18 cellular contexts compared by ENCODE assay signal in genomic region chr5:57626703-57627102, GRCh38.
DNase-seq lines count a peak whose midpoint lies in the region; ATAC-seq and TF ChIP-seq lines count a peak whose summit lies in the region.
"Had no signal": no experiment of that assay in that cellular context is flagged by ENCODE, and none has a peak within 500 bp of the region (broad histone marks: within the 10 kb centered on the region; RNA-seq: fewer than 3 reads in every experiment).

No MANE protein-coding gene starts in this region.

- intact Hi-C loops in MCF 10A (cut with micrococcal nuclease): no loop called here
- intact Hi-C loops in mammary epithelial cell (cut with micrococcal nuclease): no loop called here
- intact Hi-C loops in left ventricle myocardium inferior (cut with micrococcal nuclease): no loop called here

- no peak overlapping the region for H3K4me3 ChIP-seq in mammary epithelial cell (replicated peaks in 1 of 3; ENCODE audit: insufficient read depth in 1 of 3, low read depth in 2 of 3, low read length in 3 of 3)
- H3K4me3 ChIP-seq in fibroblast of pulmonary artery (replicated peaks; ENCODE audit: low read depth, low read length): no peak overlapping the region
- no peak overlapping the region for H3K4me3 ChIP-seq in tibial nerve
- no peak overlapping the region for H3K4me3 ChIP-seq in left ventricle myocardium inferior
- H3K4me3 ChIP-seq: PC-9 had no signal

- WGBS in mammary epithelial cell (ENCODE audit: low coverage, missing lambda C conversion rate): 0% methylated on average over 1 of the region's 1 CpG
- WGBS in tibial nerve, 2 donors: 40 to 70% methylated on average over 1 of the region's 1 CpG

- dilution Hi-C loops in mammary epithelial cell (cut with HindIII; ENCODE audit: low sequenced_read_pairs): no loop called here

- no peak overlapping the region for H3K4me3 Mint-ChIP-seq in MCF 10A (ENCODE audit: unreplicated experiment)
- H3K4me3 Mint-ChIP-seq: CD4-positive, alpha-beta T cell had no signal

- H4K20me1 ChIP-seq in mammary epithelial cell (ENCODE audit: insufficient read depth, low read length): no peaks in the 10 kb centered on the region

- TF ChIP-seq POLR2A in tibial nerve (IDR thresholded peaks at IDR 0.05): no peak

- CTCF ChIA-PET in MCF 10A (lab: Yijun Ruan, JAX): interaction anchor here (3.0 kb wide), 1 partner anchor 23 kb away, joined by 15 read pairs; no protein-coding TSS in a partner anchor
- CTCF ChIA-PET in mammary epithelial cell (lab: Charles Lee; ENCODE audit: low non-redundant PET): no interaction called here

- no peak overlapping the region for H3K4me2 ChIP-seq in mammary epithelial cell (ENCODE audit: insufficient read depth, low read depth, low read length)
- H3K4me2 ChIP-seq: PC-9 had no signal

- no peak for TF ChIP-seq EP300 in tibial nerve (IDR thresholded peaks at IDR 0.05)

- H3K4me1 Mint-ChIP-seq in MCF 10A (ENCODE audit: insufficient read depth, unreplicated experiment): no peaks in the 10 kb centered on the region

- POLR2A ChIA-PET in MCF 10A (lab: Yijun Ruan, JAX): no interaction called here

- no peaks in the 10 kb centered on the region for H3K27me3 ChIP-seq in mammary epithelial cell (ENCODE audit: insufficient read depth, low read length)
- no peaks in the 10 kb centered on the region for H3K27me3 ChIP-seq in tibial nerve
- no peaks in the 10 kb centered on the region for H3K27me3 ChIP-seq in left ventricle myocardium inferior (ENCODE audit: low read depth)
- H3K27me3 ChIP-seq: BE2C had no signal

- H3K27ac ChIP-seq in mammary epithelial cell (ENCODE audit: insufficient read depth, low read depth, low read length) (no peak overlapping the region), tibial nerve (no peak overlapping the region), left ventricle myocardium inferior (replicated peaks) (no peak overlapping the region)
- H3K27ac ChIP-seq: 22Rv1, PC-9 had no signal

- H2AFZ ChIP-seq in mammary epithelial cell (ENCODE audit: low read depth, low read length): no peak overlapping the region
- H2AFZ ChIP-seq: PC-9 had no signal

- H3K27me3 Mint-ChIP-seq in MCF 10A (ENCODE audit: insufficient read depth, unreplicated experiment): peaks cover 14% of the 10 kb centered on the region

- no peaks in the 10 kb centered on the region for H3K79me2 ChIP-seq in mammary epithelial cell (ENCODE audit: insufficient read depth, low read length)

- H3K36me3 ChIP-seq in mammary epithelial cell (ENCODE audit: insufficient read depth, low read length): no peaks in the 10 kb centered on the region
- no peaks in the 10 kb centered on the region for H3K36me3 ChIP-seq in tibial nerve
- no peaks in the 10 kb centered on the region for H3K36me3 ChIP-seq in left ventricle myocardium inferior
- H3K36me3 ChIP-seq: BE2C had no signal

- no peak for ATAC-seq in GM19395 (IDR thresholded peaks at IDR 0.05; ENCODE audit: unreplicated experiment)
- ATAC-seq: HCT116 had no signal

- H3K36me3 Mint-ChIP-seq in MCF 10A (ENCODE audit: insufficient read depth, unreplicated experiment): no peaks in the 10 kb centered on the region

- in situ Hi-C loops in mammary epithelial cell (cut with MboI; ENCODE audit: low sequenced_read_pairs in 2 of 2): no loop called here

- no peak overlapping the region for H3K27ac Mint-ChIP-seq in MCF 10A (ENCODE audit: low read depth, unreplicated experiment)
- H3K27ac Mint-ChIP-seq: CD4-positive, alpha-beta T cell had no signal

- DNase-seq in MCF 10A (ENCODE audit: unreplicated experiment): peak; percentile 4
- DNase-seq in mammary epithelial cell: no peak
- DNase-seq in brain pericyte (ENCODE audit: low read depth, low spot score): peak; percentile 12
- DNase-seq in fibroblast of pulmonary artery (ENCODE audit: low read depth): peak; percentile 6
- DNase-seq in tibial nerve (ENCODE audit: low spot score in 2 of 2): no peak
- DNase-seq in GM10266 (ENCODE audit: extremely low spot score): no peak
- no peak for DNase-seq in left ventricle myocardium inferior
- DNase-seq: BE2C; Calu3; CD4-positive, alpha-beta T cell; NCI-H1436 treated with DMSO at 0.1 percent for 48 hours; NCI-H2029 treated with DMSO at 0.1 percent for 48 hours; NCI-H510A; NCI-H774; PC-9 had no signal

- H3K9me3 Mint-ChIP-seq in MCF 10A (ENCODE audit: unreplicated experiment): no peaks in the 10 kb centered on the region

- H3K9me3 ChIP-seq in mammary epithelial cell (replicated peaks; ENCODE audit: insufficient read depth, low read length) (no peaks in the 10 kb centered on the region), tibial nerve (no peaks in the 10 kb centered on the region), left ventricle myocardium inferior (replicated peaks) (no peaks in the 10 kb centered on the region)
- H3K9me3 ChIP-seq: BE2C had no signal

- BruUV-seq in MCF 10A (replicated peaks; lab: Mats Ljungman, UMichigan) (no TSS peak), mammary epithelial cell (replicated peaks; lab: Mats Ljungman, UMichigan) (no TSS peak)

- TF ChIP-seq CTCF in MCF 10A (IDR thresholded peaks at IDR 0.05; ENCODE audit: unreplicated experiment) (no peak), mammary epithelial cell (conservative IDR thresholded peaks at IDR 0.05 in 1 of 2, IDR thresholded peaks at IDR 0.05 in 1 of 2; ENCODE audit: extremely low read depth in 1 of 2, insufficient read depth in 1 of 2, low read depth in 1 of 2, low read length in 2 of 2) (no peak), fibroblast of pulmonary artery (IDR thresholded peaks at IDR 0.05; ENCODE audit: low read length, missing control alignments) (no peak), tibial nerve (IDR thresholded peaks at IDR 0.05) (no peak), GM10266 (IDR thresholded peaks at IDR 0.05; ENCODE audit: control insufficient read depth, insufficient read depth, low read depth, missing control alignments) (no peak), left ventricle myocardium inferior (IDR thresholded peaks at IDR 0.05; ENCODE audit: borderline replicate concordance) (no peak)

- H3K9ac ChIP-seq in mammary epithelial cell (ENCODE audit: insufficient read depth, low read length): no peak overlapping the region

- H3K4me1 ChIP-seq in mammary epithelial cell (ENCODE audit: insufficient read depth, low read length) (no peaks in the 10 kb centered on the region), tibial nerve (no peaks in the 10 kb centered on the region), left ventricle myocardium inferior (peaks cover 15% of the 10 kb centered on the region)
- H3K4me1 ChIP-seq: BE2C had no signal

Comparison
In these comparisons a context has a peak if more than half of its experiments do, and no peak if none do; other contexts are left out.
1. DNase-seq: peak in MCF 10A (single experiment), brain pericyte (single experiment) and fibroblast of pulmonary artery (single experiment); none in mammary epithelial cell (single experiment), tibial nerve (0 of 2), GM10266 (single experiment) and left ventricle myocardium inferior (single experiment).